In the genomic region with DNA sequence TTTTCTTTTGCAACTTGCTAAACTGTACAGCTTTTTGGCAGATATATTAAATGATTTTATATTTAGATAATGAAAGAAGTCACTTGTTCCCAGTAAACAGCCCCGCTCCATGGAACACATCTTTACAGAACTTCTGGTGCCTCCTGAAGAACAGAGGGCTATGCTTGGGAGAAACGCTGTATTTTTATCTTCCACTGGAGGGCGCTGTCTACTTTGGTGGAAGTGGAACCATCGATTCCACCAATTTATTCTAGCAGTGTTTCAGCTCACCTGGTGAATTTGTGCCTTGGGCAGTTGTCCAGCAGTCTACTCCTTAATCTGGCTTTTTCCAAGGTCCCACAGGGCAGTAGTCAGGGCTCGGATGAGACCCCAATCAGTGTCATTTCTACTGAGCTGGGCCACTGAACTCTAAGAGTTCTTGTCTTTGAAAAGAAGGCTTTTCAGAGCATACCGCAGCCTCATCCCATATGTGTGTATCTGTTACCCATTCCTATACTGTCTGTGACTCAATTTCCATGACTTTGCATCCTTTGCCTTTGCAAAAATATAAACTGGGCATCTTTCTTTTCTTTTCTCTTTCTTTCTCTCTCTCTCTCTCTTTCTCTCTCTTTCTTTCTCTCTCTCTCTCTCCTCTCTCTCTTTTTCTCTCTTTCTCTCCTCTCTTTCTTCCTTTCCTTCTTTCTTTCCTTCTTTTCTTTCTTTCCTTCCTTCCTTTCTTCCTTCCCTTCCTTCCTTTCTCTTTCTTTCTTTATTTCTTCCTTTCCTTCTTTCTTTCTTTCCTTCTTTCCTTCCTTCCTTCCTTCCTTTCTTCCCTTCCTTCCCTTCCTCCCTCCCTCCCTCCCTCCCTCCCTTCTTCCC, we compare ENCODE assay signal across 9 cellular contexts.
DNase-seq lines count a peak whose midpoint lies in the region; ATAC-seq, FAIRE-seq and TF ChIP-seq lines count a peak whose summit lies in the region.
"Had no signal": no experiment of that assay in that cellular context is flagged by ENCODE, and none has a peak within 500 bp of the region (broad histone marks: within the 10 kb centered on the region; RNA-seq: fewer than 3 reads in every experiment).

No MANE protein-coding gene starts in this region.

- 2% methylated on average over 6 of the region's 6 CpGs for WGBS in K562 (ENCODE audit: insufficient coverage, low coverage, missing lambda C conversion rate)
- 33 to 38% methylated on average over 6 of the region's 6 CpGs for WGBS in thyroid gland, 2 donors

- H3K4me3 ChIP-seq in H7 (ENCODE audit: insufficient read depth, low read depth, low read length): no peak overlapping the region
- H3K4me3 ChIP-seq in K562: no peak overlapping the region
- no peak overlapping the region for H3K4me3 ChIP-seq in kidney (ENCODE audit: low read length in 2 of 2)
- H3K4me3 ChIP-seq in thyroid gland (replicated peaks in 1 of 3): no peak overlapping the region
- H3K4me3 ChIP-seq: skin epidermis had no signal

- no peaks in the 10 kb centered on the region for H3K36me3 ChIP-seq in H7 (replicated peaks; ENCODE audit: control insufficient read depth, insufficient read depth, low read length)
- no peaks in the 10 kb centered on the region for H3K36me3 ChIP-seq in K562 (ENCODE audit: control insufficient read depth, insufficient read depth, low read length)
- H3K36me3 ChIP-seq in kidney (ENCODE audit: control insufficient read depth in 1 of 2, insufficient read depth in 2 of 2, low read length in 2 of 2): no peaks in the 10 kb centered on the region
- no peaks in the 10 kb centered on the region for H3K36me3 ChIP-seq in thyroid gland

- TF ChIP-seq CTCF in K562 (IDR thresholded peaks at IDR 0.05 in 2 of 3, conservative IDR thresholded peaks at IDR 0.05 in 1 of 3; ENCODE audit: insufficient read depth in 2 of 3, low read depth in 1 of 3, low read length in 3 of 3): peak; percentile 81 to 85 (median 81)
- peak; percentile 65 for TF ChIP-seq CTCF in kidney (IDR thresholded peaks at IDR 0.05; ENCODE audit: borderline replicate concordance, extremely low read depth, insufficient read depth)
- peak; percentile 42 to 71 (median 60) for TF ChIP-seq CTCF in thyroid gland (IDR thresholded peaks at IDR 0.05)

- H3K9me1 ChIP-seq in K562 (ENCODE audit: control insufficient read depth, insufficient read depth, low read length): no peaks in the 10 kb centered on the region

- no peak overlapping the region for H3K9ac ChIP-seq in K562 (ENCODE audit: insufficient read depth in 1 of 2, low read depth in 2 of 2, low read length in 2 of 2)
- no peak overlapping the region for H3K9ac ChIP-seq in kidney (ENCODE audit: low read length in 2 of 2)

- no TSS peak for BruUV-seq in K562 (replicated peaks; lab: Mats Ljungman, UMichigan)

- H3K79me2 ChIP-seq in K562 (ENCODE audit: control insufficient read depth, insufficient read depth, low read length): no peaks in the 10 kb centered on the region

- no peaks in the 10 kb centered on the region; the same call in 1 of the 2 replicates for H3K27me3 ChIP-seq in H7 (ENCODE audit: control insufficient read depth, insufficient read depth, low read length)
- H3K27me3 ChIP-seq in K562 (ENCODE audit: control insufficient read depth in 2 of 2, insufficient read depth in 2 of 2, low read length in 2 of 2): peaks cover 3% of the 10 kb centered on the region in 2 experiments; a peak in 3 of 5 replicates
- no peaks in the 10 kb centered on the region for H3K27me3 ChIP-seq in thyroid gland

- CTCF ChIA-PET in K562 (lab: Yijun Ruan, JAX; ENCODE audit: low intra/inter-chr PET ratio): interaction anchor here (0.6 to 1.1 kb wide), 3 partner anchors 140 to 310 kb away, joined by 3 to 6 read pairs (median 4); no protein-coding TSS in a partner anchor

- no peak for TF ChIP-seq EP300 in K562 (IDR thresholded peaks at IDR 0.05; ENCODE audit: low read length)

- in situ Hi-C loops in K562 (cut with MboI): no loop called here

- no peak overlapping the region for H3K4me2 ChIP-seq in K562 (ENCODE audit: insufficient read depth, low read length)

- TF ChIP-seq POLR2A in K562 (conservative IDR thresholded peaks at IDR 0.05) (no peak), thyroid gland (IDR thresholded peaks at IDR 0.05) (no peak)

- POLR2A ChIA-PET in K562 (lab: Yijun Ruan, JAX): no interaction called here

- DNase-seq in D341Med (ENCODE audit: low spot score) (peak; percentile 67), H7 (peak; percentile 49), NCI-H748 treated with DMSO at 0.1 percent for 48 hours (lab: John Stamatoyannopoulos, UW) (peak; percentile 66), K562 (ENCODE audit: extremely low read depth in 1 of 4, low spot score in 3 of 4) (peak; percentile 54 to 70 (median 64)), kidney (no peak), thyroid gland (peak; percentile 55 to 59)

- H3K27ac ChIP-seq in K562 (ENCODE audit: extremely low read depth, low read depth, low read length) (no peak overlapping the region), kidney (ENCODE audit: low read depth in 2 of 2, low read length in 2 of 2) (no peak overlapping the region), thyroid gland (no peak overlapping the region)
- H3K27ac ChIP-seq: skin epidermis had no signal

- TF ChIP-seq RAD21 in K562 (CRISPR knock-in tag; conservative IDR thresholded peaks at IDR 0.05 in 1 of 2, IDR thresholded peaks at IDR 0.05 in 1 of 2): peak; percentile 58 to 77

- no peak overlapping the region for H2AFZ ChIP-seq in K562 (ENCODE audit: low read depth, low read length)

- ATAC-seq in K562 (peak; percentile 92), GM18868 (IDR thresholded peaks at IDR 0.05; ENCODE audit: unreplicated experiment) (no peak), HG02759 (IDR thresholded peaks at IDR 0.05; ENCODE audit: unreplicated experiment) (no peak)

- intact Hi-C loops in K562 (cut with micrococcal nuclease) (loop anchor here (2.0 to 10.0 kb wide), 6 partner anchors 70 to 555 kb away; a partner anchor contains a TSS), kidney (cut with DNase I) (no loop called here), thyroid gland (cut with DNase I) (no loop called here)

- H4K20me1 ChIP-seq in K562 (replicated peaks; ENCODE audit: control insufficient read depth, insufficient read depth, low read length): no peaks in the 10 kb centered on the region

- H3K4me1 ChIP-seq in K562 (replicated peaks in 1 of 2; ENCODE audit: control insufficient read depth in 2 of 2, insufficient read depth in 2 of 2, low read length in 2 of 2) (no peaks in the 10 kb centered on the region), kidney (ENCODE audit: control insufficient read depth in 1 of 2, insufficient read depth in 1 of 2, low read depth in 1 of 2, low read length in 2 of 2) (peaks cover 0 to 2% of the 10 kb centered on the region in 2 donors), thyroid gland (no peaks in the 10 kb centered on the region)

- H3K9me3 ChIP-seq in K562 (replicated peaks; ENCODE audit: control insufficient read depth, insufficient read depth, low read depth, low read length) (no peaks in the 10 kb centered on the region), kidney (ENCODE audit: control insufficient read depth in 1 of 2, low read length in 2 of 2) (no peaks in the 10 kb centered on the region), thyroid gland (no peaks in the 10 kb centered on the region)

- FAIRE-seq in K562 (lab: Jason Lieb, UNC): peak; percentile 81
- no peak for FAIRE-seq in kidney (lab: Jason Lieb, UNC)

TF ChIP-seq in K562, 482 proteins besides CTCF, POLR2A, EP300 and RAD21 (continues in another document):
- TF ChIP-seq, protein P1, sequence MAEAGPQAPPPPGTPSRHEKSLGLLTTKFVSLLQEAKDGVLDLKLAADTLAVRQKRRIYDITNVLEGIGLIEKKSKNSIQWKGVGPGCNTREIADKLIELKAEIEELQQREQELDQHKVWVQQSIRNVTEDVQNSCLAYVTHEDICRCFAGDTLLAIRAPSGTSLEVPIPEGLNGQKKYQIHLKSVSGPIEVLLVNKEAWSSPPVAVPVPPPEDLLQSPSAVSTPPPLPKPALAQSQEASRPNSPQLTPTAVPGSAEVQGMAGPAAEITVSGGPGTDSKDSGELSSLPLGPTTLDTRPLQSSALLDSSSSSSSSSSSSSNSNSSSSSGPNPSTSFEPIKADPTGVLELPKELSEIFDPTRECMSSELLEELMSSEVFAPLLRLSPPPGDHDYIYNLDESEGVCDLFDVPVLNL (CRISPR knock-in tag; IDR thresholded peaks at IDR 0.05; ENCODE audit: low read depth): no peak
- TF ChIP-seq, protein P2, sequence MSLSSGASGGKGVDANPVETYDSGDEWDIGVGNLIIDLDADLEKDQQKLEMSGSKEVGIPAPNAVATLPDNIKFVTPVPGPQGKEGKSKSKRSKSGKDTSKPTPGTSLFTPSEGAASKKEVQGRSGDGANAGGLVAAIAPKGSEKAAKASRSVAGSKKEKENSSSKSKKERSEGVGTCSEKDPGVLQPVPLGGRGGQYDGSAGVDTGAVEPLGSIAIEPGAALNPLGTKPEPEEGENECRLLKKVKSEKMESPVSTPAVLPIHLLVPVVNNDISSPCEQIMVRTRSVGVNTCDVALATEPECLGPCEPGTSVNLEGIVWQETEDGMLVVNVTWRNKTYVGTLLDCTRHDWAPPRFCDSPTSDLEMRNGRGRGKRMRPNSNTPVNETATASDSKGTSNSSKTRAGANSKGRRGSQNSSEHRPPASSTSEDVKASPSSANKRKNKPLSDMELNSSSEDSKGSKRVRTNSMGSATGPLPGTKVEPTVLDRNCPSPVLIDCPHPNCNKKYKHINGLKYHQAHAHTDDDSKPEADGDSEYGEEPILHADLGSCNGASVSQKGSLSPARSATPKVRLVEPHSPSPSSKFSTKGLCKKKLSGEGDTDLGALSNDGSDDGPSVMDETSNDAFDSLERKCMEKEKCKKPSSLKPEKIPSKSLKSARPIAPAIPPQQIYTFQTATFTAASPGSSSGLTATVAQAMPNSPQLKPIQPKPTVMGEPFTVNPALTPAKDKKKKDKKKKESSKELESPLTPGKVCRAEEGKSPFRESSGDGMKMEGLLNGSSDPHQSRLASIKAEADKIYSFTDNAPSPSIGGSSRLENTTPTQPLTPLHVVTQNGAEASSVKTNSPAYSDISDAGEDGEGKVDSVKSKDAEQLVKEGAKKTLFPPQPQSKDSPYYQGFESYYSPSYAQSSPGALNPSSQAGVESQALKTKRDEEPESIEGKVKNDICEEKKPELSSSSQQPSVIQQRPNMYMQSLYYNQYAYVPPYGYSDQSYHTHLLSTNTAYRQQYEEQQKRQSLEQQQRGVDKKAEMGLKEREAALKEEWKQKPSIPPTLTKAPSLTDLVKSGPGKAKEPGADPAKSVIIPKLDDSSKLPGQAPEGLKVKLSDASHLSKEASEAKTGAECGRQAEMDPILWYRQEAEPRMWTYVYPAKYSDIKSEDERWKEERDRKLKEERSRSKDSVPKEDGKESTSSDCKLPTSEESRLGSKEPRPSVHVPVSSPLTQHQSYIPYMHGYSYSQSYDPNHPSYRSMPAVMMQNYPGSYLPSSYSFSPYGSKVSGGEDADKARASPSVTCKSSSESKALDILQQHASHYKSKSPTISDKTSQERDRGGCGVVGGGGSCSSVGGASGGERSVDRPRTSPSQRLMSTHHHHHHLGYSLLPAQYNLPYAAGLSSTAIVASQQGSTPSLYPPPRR (CRISPR knock-in tag; IDR thresholded peaks at IDR 0.05; ENCODE audit: borderline replicate concordance): no peak
- no peak for TF ChIP-seq ZNF764 (CRISPR knock-in tag; IDR thresholded peaks at IDR 0.05; ENCODE audit: low read depth)
- TF ChIP-seq POU5F1 (IDR thresholded peaks at IDR 0.05; ENCODE audit: borderline replicate concordance, low read depth, low read length, partially characterized antibody): no peak
- no peak for TF ChIP-seq NR3C1 (CRISPR knock-in tag; IDR thresholded peaks at IDR 0.05)
